Comparison of ENCODE assay signal across 8 cellular contexts in genomic region chr12:29519585-29520182, GRCh38. TPM values are rescaled to one million over a fixed set of nuclear protein-coding genes. Genes with fewer than 3 reads are reported as not detected.
A peak's percentile ranks its signal among the peaks of the same experiment; 100 is the strongest.
DNase-seq lines count a peak whose midpoint lies in the region; ATAC-seq, FAIRE-seq and TF ChIP-seq lines count a peak whose summit lies in the region.

No MANE protein-coding gene starts in this region.

- intact Hi-C loops in heart right ventricle (cut with DNase I) (loop anchor here in 7 of 10 donors (5.0 to 10.0 kb wide), 6 partner anchors 365 to 1295 kb away; no protein-coding TSS in a partner anchor), right cardiac atrium (cut with DNase I) (loop anchor here in 2 of 4 donors (5.0 to 10.0 kb wide), 2 partner anchors 765 to 1288 kb away; no protein-coding TSS in a partner anchor), esophagus squamous epithelium (cut with DNase I) (no loop called here), pancreas (cut with DNase I) (no loop called here)

- H3K9me3 ChIP-seq in heart right ventricle, result no peaks in the 10 kb centered on the region
- no peaks in the 10 kb centered on the region for H3K9me3 ChIP-seq in right cardiac atrium (ENCODE audit: control insufficient read depth, low read length)
- no peaks in the 10 kb centered on the region for H3K9me3 ChIP-seq in SK-N-MC (ENCODE audit: low read depth, low read length)
- no peaks in the 10 kb centered on the region for H3K9me3 ChIP-seq in esophagus squamous epithelium
- no peaks in the 10 kb centered on the region for H3K9me3 ChIP-seq in pancreas

- no peak overlapping the region for H3K9ac ChIP-seq in SK-N-MC (ENCODE audit: insufficient read length)

- H3K36me3 ChIP-seq in heart right ventricle (peaks cover 0 to 56% (median 10%) of the 10 kb centered on the region in 9 donors), SK-N-MC (ENCODE audit: insufficient read depth, low read length) (no peaks in the 10 kb centered on the region), esophagus squamous epithelium (peaks cover 0 to 24% (median 0%) of the 10 kb centered on the region in 3 donors), pancreas (no peaks in the 10 kb centered on the region)

- H3K27ac ChIP-seq in heart right ventricle, result no peak overlapping the region
- no peak overlapping the region for H3K27ac ChIP-seq in right cardiac atrium (ENCODE audit: low read length)
- H3K27ac ChIP-seq in SK-N-MC, result no peak overlapping the region; the same call in 1 of the 2 replicates
- H3K27ac ChIP-seq in esophagus squamous epithelium, result no peak overlapping the region
- H3K27ac ChIP-seq in pancreas, result no peak overlapping the region

- no peak for TF ChIP-seq POLR2A in esophagus squamous epithelium (IDR thresholded peaks at IDR 0.05)

- H3K4me1 ChIP-seq in heart right ventricle (peaks cover 0 to 7% (median 0%) of the 10 kb centered on the region in 9 donors), right cardiac atrium (ENCODE audit: control insufficient read depth, insufficient read depth, low read length) (no peaks in the 10 kb centered on the region), esophagus squamous epithelium (no peaks in the 10 kb centered on the region), pancreas (no peaks in the 10 kb centered on the region)

- peak in 1 of 8 donors; percentile 29 for ATAC-seq in heart right ventricle
- no peak for ATAC-seq in right cardiac atrium
- peak in 3 of 4 donors; percentile 37 to 57 (median 45) for ATAC-seq in pancreas
- no peak for ATAC-seq in HG02571 (IDR thresholded peaks at IDR 0.05; ENCODE audit: unreplicated experiment)

- peak; percentile 53 for FAIRE-seq in pancreas (lab: Jason Lieb, UNC)

- H3K4me3 ChIP-seq in heart right ventricle (no peak overlapping the region), right cardiac atrium (ENCODE audit: low read length) (no peak overlapping the region), SK-N-MC (peak overlapping the region; percentile 36; the same call in 1 of the 2 replicates), esophagus squamous epithelium (no peak overlapping the region), pancreas (no peak overlapping the region)

- DNase-seq in heart right ventricle (peak in 1 of 2 donors; percentile 18), right cardiac atrium (no peak), HT1080 (ENCODE audit: low read depth) (peak; percentile 25), SK-N-MC (ENCODE audit: low read depth, low spot score) (peak; percentile 55), esophagus squamous epithelium (lab: John Stamatoyannopoulos, UW) (no peak), pancreas (peak in 1 of 6 donors; percentile 21)
- no peak for DNase-seq in activated effector memory CD4-positive, alpha-beta T cell treated with Interleukin-2 at 50 U/mL for 16 hours

- TF ChIP-seq CTCF in heart right ventricle (IDR thresholded peaks at IDR 0.05), result peak; percentile 43 to 76 (median 67)
- TF ChIP-seq CTCF in esophagus squamous epithelium (IDR thresholded peaks at IDR 0.05), result peak in 5 of 6 experiments; percentile 33 to 73 (median 58)
- peak in 3 of 4 donors; percentile 17 to 53 (median 42) for TF ChIP-seq CTCF in pancreas (IDR thresholded peaks at IDR 0.05)

- no peaks in the 10 kb centered on the region for H3K27me3 ChIP-seq in heart right ventricle
- H3K27me3 ChIP-seq in right cardiac atrium (ENCODE audit: control insufficient read depth, insufficient read depth), result no peaks in the 10 kb centered on the region
- H3K27me3 ChIP-seq in esophagus squamous epithelium, result no peaks in the 10 kb centered on the region
- H3K27me3 ChIP-seq in pancreas, result no peaks in the 10 kb centered on the region

RNA-seq across cellular contexts. Expression of gene OVCH1, which starts 22.2 kb away (rescaled TPM):
- under 1 TPM in 4 of 10 donors, not detected in 6; 0.07 to 0.25 (median 0.21) TPM for total RNA-seq in heart right ventricle
- polyA plus RNA-seq in heart right ventricle, result under 1 TPM; 0.12 to 0.44 TPM
- total RNA-seq in right cardiac atrium, result under 1 TPM; 0.11 to 0.20 (median 0.12) TPM
- polyA plus RNA-seq in right cardiac atrium, result 0.07 TPM
- total RNA-seq in HT1080 (2014; rRNA removed; shearing (Covaris generic)), result not detected in 2 replicates
- polyA plus RNA-seq in HT1080 (2015; cell fraction: cytosol; rRNA removed), result not detected in 2 replicates
- not detected in 2 replicates for polyA plus RNA-seq in HT1080 (2015; cell fraction: nucleus; rRNA removed)
- total RNA-seq in esophagus squamous epithelium, result under 1 TPM in 1 of 4 donors, not detected in 3; 0.38 TPM
- total RNA-seq in pancreas, result under 1 TPM in 1 of 6 donors, not detected in 5; 0.06 TPM
- polyA plus RNA-seq in pancreas, result under 1 TPM in 1 of 2 donors, not detected in 1; 0.02 TPM

Comparison
In these comparisons a context has a peak if more than half of its experiments do, and no peak if none do; other contexts are left out.
1. ATAC-seq: peak in pancreas (3 of 4); none in right cardiac atrium (0 of 2) and HG02571 (single experiment).
2. DNase-seq: peak in HT1080 (single experiment) and SK-N-MC (single experiment); none in right cardiac atrium (0 of 3), esophagus squamous epithelium (single experiment) and activated effector memory CD4-positive, alpha-beta T cell treated with Interleukin-2 at 50 U/mL for 16 hours (single experiment).
3. intact Hi-C loops: an anchor here in heart right ventricle (5.0 to 10.0 kb wide); none called in esophagus squamous epithelium and pancreas.
4. Peak in every context shown above with its lines, with median percentiles within 50 percentile points of each other: CTCF ChIP-seq.